In genomic region chr2:204177977-204178522, GRCh38 we compare ENCODE assay signal across 8 cellular contexts.
A peak's percentile ranks its signal among the peaks of the same experiment; 100 is the strongest.
DNase-seq lines count a peak whose midpoint lies in the region; ATAC-seq, FAIRE-seq and TF ChIP-seq lines count a peak whose summit lies in the region.

No MANE protein-coding gene starts in this region.

- peaks cover 3% of the 10 kb centered on the region for H3K27me3 ChIP-seq in MG63
- no peaks in the 10 kb centered on the region for H3K27me3 ChIP-seq in esophagus muscularis mucosa
- no peaks in the 10 kb centered on the region for H3K27me3 ChIP-seq in parathyroid adenoma (ENCODE audit: control insufficient read depth, insufficient read depth, low read length)

- intact Hi-C loops in esophagus muscularis mucosa (cut with DNase I), result loop anchor here (5.0 to 10.0 kb wide), 2 partner anchors 71 to 153 kb away; no protein-coding TSS in a partner anchor

- no peaks in the 10 kb centered on the region for H3K9me3 ChIP-seq in MG63
- H3K9me3 ChIP-seq in esophagus muscularis mucosa, result no peaks in the 10 kb centered on the region
- no peaks in the 10 kb centered on the region for H3K9me3 ChIP-seq in parathyroid adenoma (ENCODE audit: control insufficient read depth, low read length)

- 73% methylated on average over 3 of the region's 3 CpGs for WGBS in esophagus muscularis mucosa

- H3K36me3 ChIP-seq in MG63, result no peaks in the 10 kb centered on the region
- no peaks in the 10 kb centered on the region for H3K36me3 ChIP-seq in esophagus muscularis mucosa
- H3K36me3 ChIP-seq in parathyroid adenoma (ENCODE audit: control insufficient read depth, insufficient read depth, low read length), result no peaks in the 10 kb centered on the region

- H3K27ac ChIP-seq in esophagus muscularis mucosa (replicated peaks in 1 of 4), result no peak overlapping the region
- H3K27ac ChIP-seq in parathyroid adenoma, result no peak overlapping the region

- ATAC-seq in GM21526 (IDR thresholded peaks at IDR 0.05; ENCODE audit: low FRiP score, unreplicated experiment), result peak; percentile 79
- no peak for ATAC-seq in HG02938 (IDR thresholded peaks at IDR 0.05; ENCODE audit: unreplicated experiment)

- H3K4me3 ChIP-seq in MG63, result no peak overlapping the region
- no peak overlapping the region for H3K4me3 ChIP-seq in esophagus muscularis mucosa
- H3K4me3 ChIP-seq in parathyroid adenoma (ENCODE audit: low read depth, low read length), result no peak overlapping the region

- H3K4me1 ChIP-seq in esophagus muscularis mucosa (no peaks in the 10 kb centered on the region), parathyroid adenoma (no peaks in the 10 kb centered on the region)

- no peak for FAIRE-seq in D721Med (lab: Jason Lieb, UNC)

- no peaks in the 10 kb centered on the region for H3K79me2 ChIP-seq in parathyroid adenoma

- no peak overlapping the region for H2AFZ ChIP-seq in parathyroid adenoma

- H3K4me2 ChIP-seq in parathyroid adenoma (ENCODE audit: low read length), result no peak overlapping the region

- TF ChIP-seq CTCF in D721Med (IDR thresholded peaks at IDR 0.05; ENCODE audit: insufficient read depth, missing control alignments) (peak; percentile 30), esophagus muscularis mucosa (IDR thresholded peaks at IDR 0.05) (peak; percentile 53 to 67 (median 55)), parathyroid adenoma (IDR thresholded peaks at IDR 0.05) (peak; percentile 82)

- DNase-seq in D721Med (ENCODE audit: insufficient read length, low spot score) (no peak), MG63 (peak; percentile 9), esophagus muscularis mucosa (ENCODE audit: extremely low spot score) (no peak), SHP77 (lab: John Stamatoyannopoulos, UW) (no peak)
- peak; percentile 88 for DNase-seq in activated CD8-positive, alpha-beta memory T cell treated with anti-CD3 and anti-CD28 coated beads for 24 hours

- H3K9ac ChIP-seq in parathyroid adenoma, result no peak overlapping the region

- TF ChIP-seq EP300 in esophagus muscularis mucosa (IDR thresholded peaks at IDR 0.05), result no peak

- no peak for TF ChIP-seq POLR2A in esophagus muscularis mucosa (IDR thresholded peaks at IDR 0.05; ENCODE audit: low read depth)

Comparison
In these comparisons a context has a peak if more than half of its experiments do, and no peak if none do; other contexts are left out.
1. DNase-seq: peak in MG63 (single experiment) and activated CD8-positive, alpha-beta memory T cell treated with anti-CD3 and anti-CD28 coated beads for 24 hours (single experiment); none in D721Med (single experiment), esophagus muscularis mucosa (single experiment) and SHP77 (0 of 2).
2. CTCF ChIP-seq: peak in every context shown above with its lines; median percentile 82 in parathyroid adenoma; 55 in esophagus muscularis mucosa; 30 in D721Med.